Comparison of ENCODE assay signal across 8 cellular contexts in the genomic region with DNA sequence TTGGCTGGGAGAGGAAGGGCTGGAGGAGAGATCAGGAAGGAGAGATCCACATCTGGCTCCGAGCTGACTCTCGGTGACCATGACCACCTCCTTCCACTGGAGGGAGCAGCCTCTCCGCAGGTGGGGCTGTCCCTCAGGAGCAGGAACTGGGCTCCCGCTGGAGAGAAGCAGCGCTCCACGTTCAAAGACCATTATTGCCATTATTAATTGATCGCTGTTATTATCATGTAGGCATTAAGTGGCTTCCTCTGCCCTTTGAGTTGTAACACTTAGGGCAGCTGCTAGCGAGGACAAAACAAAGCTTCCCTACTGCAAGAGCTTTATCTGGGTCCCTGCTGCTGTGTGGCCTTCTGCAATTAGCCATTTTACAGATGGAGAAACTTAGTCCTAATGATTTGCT.
DNase-seq lines count a peak whose midpoint lies in the region; ATAC-seq lines count a peak whose summit lies in the region.

No MANE protein-coding gene starts in this region.

- DNase-seq in COLO668 (lab: John Stamatoyannopoulos, UW; ENCODE audit: unreplicated experiment) (peak; percentile 60), NCI-H1092 (lab: John Stamatoyannopoulos, UW) (peak; percentile 45), UCSD-AML1 (lab: John Stamatoyannopoulos, UW; ENCODE audit: unreplicated experiment) (peak; percentile 35), Right ventricle myocardium superior (no peak), renal cortical epithelial cell (ENCODE audit: low read depth) (peak; percentile 18)

- ATAC-seq in GM19452 (IDR thresholded peaks at IDR 0.05; ENCODE audit: unreplicated experiment) (peak; percentile 64), Right ventricle myocardium superior (ENCODE audit: poor library complexity) (peak; percentile 78), GM21576 (IDR thresholded peaks at IDR 0.05; ENCODE audit: unreplicated experiment) (no peak), GM21528 (IDR thresholded peaks at IDR 0.05; ENCODE audit: low FRiP score, unreplicated experiment) (no peak)

- intact Hi-C loops in Right ventricle myocardium superior (cut with DNase I) = loop anchor here (5.0 kb wide), 1 partner anchor 385 kb away; no protein-coding TSS in a partner anchor

Comparison
In these comparisons a context has a peak if more than half of its experiments do, and no peak if none do; other contexts are left out.
1. ATAC-seq: peak in GM19452 (single experiment) and Right ventricle myocardium superior (single experiment); none in GM21576 (single experiment) and GM21528 (single experiment).